Comparison of ENCODE assay signal across 8 cellular contexts in the genomic region with DNA sequence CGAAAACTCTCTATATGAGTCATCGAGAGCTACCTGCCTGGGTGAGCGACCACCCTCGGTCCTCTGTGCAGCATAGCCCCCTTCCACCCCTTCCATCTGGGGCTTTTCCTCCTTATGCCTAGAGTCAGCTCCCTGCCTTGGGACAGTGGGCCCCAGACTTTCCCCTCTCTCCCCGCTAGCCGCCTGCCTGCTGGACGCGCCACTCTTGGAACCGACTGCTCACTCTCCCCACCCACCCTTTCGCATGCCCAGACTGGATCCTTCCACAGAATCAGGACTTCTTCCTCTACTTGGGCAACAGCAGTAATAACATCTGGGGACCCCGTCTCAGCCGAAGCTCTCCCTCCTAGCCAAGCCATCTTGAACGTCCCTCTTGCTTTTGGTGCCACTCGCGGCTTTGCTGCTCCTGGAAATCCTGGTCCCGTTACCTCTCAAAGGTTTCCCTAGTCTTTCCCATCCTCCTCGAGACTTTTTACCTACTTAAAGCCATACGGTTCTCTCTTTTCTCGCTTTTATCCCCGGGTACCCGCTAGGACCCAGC. TPM values are rescaled to one million over a fixed set of nuclear protein-coding genes. Genes with fewer than 3 reads are reported as not detected.
DNase-seq lines count a peak whose midpoint lies in the region; ATAC-seq and TF ChIP-seq lines count a peak whose summit lies in the region.

No MANE protein-coding gene starts in this region.

- POLR2A ChIA-PET in HEK293T (lab: Yijun Ruan, JAX), result interaction anchor here (1.0 to 3.5 kb wide), 17 partner anchors 8 to 321 kb away, joined by 4 to 56 read pairs (median 9); a partner anchor contains a TSS

- ATAC-seq in activated T-helper 17 cell treated with anti-CD3 and anti-CD28 coated beads, Interleukin-2, amount 50 U/mL, for 72 hours (replicated peaks), result no peak
- peak; percentile 10 to 19 for ATAC-seq in left cardiac atrium
- peak; percentile 25 for ATAC-seq in sciatic nerve
- ATAC-seq in GM19324 (IDR thresholded peaks at IDR 0.05; ENCODE audit: low FRiP score, unreplicated experiment), result no peak
- no peak for ATAC-seq in HG02623 (IDR thresholded peaks at IDR 0.05; ENCODE audit: unreplicated experiment)

- no peaks in the 10 kb centered on the region for H3K9me3 Mint-ChIP-seq in activated T-helper 17 cell treated with anti-CD3 and anti-CD28 coated beads, Interleukin-2, amount 50 U/mL, for 72 hours

- peaks cover 0 to 21% (median 3%) of the 10 kb centered on the region in 11 experiments; a peak in 7 of 22 replicates for H4K20me1 ChIP-seq in BLaER1 treated with 17β-estradiol and CSF1 and Interleukin-3, amounts not matched to agents 10 nM and 100 nM

- no peaks in the 10 kb centered on the region for H3K27me3 Mint-ChIP-seq in activated T-helper 17 cell treated with anti-CD3 and anti-CD28 coated beads, Interleukin-2, amount 50 U/mL, for 72 hours

- H3K9me3 ChIP-seq in BLaER1 treated with 17β-estradiol and CSF1 and Interleukin-3, amounts not matched to agents 10 nM and 100 nM (replicated peaks in 1 of 11), result no peaks in the 10 kb centered on the region

- H3K36me3 Mint-ChIP-seq in activated T-helper 17 cell treated with anti-CD3 and anti-CD28 coated beads, Interleukin-2, amount 50 U/mL, for 72 hours (ENCODE audit: low read depth), result peaks cover 75% of the 10 kb centered on the region

- H3K4me1 Mint-ChIP-seq in activated T-helper 17 cell treated with anti-CD3 and anti-CD28 coated beads, Interleukin-2, amount 50 U/mL, for 72 hours, result peaks cover 48% of the 10 kb centered on the region

- peak overlapping the region; percentile 69 to 95 (median 87) for H3K27ac ChIP-seq in BLaER1 treated with 17β-estradiol and CSF1 and Interleukin-3, amounts not matched to agents 10 nM and 100 nM

- no peaks in the 10 kb centered on the region for H3K27me3 ChIP-seq in BLaER1 treated with 17β-estradiol and CSF1 and Interleukin-3, amounts not matched to agents 10 nM and 100 nM

- H3K4me3 Mint-ChIP-seq in activated T-helper 17 cell treated with anti-CD3 and anti-CD28 coated beads, Interleukin-2, amount 50 U/mL, for 72 hours, result peak overlapping the region; percentile 98

- CTCF ChIA-PET in HEK293T (lab: Yijun Ruan, JAX), result interaction anchor here (1.1 to 2.4 kb wide), 4 partner anchors 9 to 61 kb away, joined by 3 to 11 read pairs (median 5); a partner anchor contains a TSS

- peaks cover 36 to 44% (median 36%) of the 10 kb centered on the region in 11 experiments for H3K36me3 ChIP-seq in BLaER1 treated with 17β-estradiol and CSF1 and Interleukin-3, amounts not matched to agents 10 nM and 100 nM

- peak overlapping the region; percentile 76 to 98 (median 90) for H3K4me3 ChIP-seq in BLaER1 treated with 17β-estradiol and CSF1 and Interleukin-3, amounts not matched to agents 10 nM and 100 nM

- peak overlapping the region; percentile 85 to 96 (median 90) for H3K9ac ChIP-seq in BLaER1 treated with 17β-estradiol and CSF1 and Interleukin-3, amounts not matched to agents 10 nM and 100 nM

- H3K4me1 ChIP-seq in BLaER1 treated with 17β-estradiol and CSF1 and Interleukin-3, amounts not matched to agents 10 nM and 100 nM, result peaks cover 45 to 65% (median 59%) of the 10 kb centered on the region in 10 experiments

- DNase-seq in HEK293T (ENCODE audit: extremely low spot score), result peak; percentile 24
- no peak for DNase-seq in left cardiac atrium
- peak; percentile 65 for DNase-seq in sciatic nerve (ENCODE audit: low spot score)
- no peak for DNase-seq in kidney tubule cell (ENCODE audit: low spot score)

- peak overlapping the region; percentile 83 for H3K27ac Mint-ChIP-seq in activated T-helper 17 cell treated with anti-CD3 and anti-CD28 coated beads, Interleukin-2, amount 50 U/mL, for 72 hours

- intact Hi-C loops in left cardiac atrium (cut with DNase I) (loop anchor here (2.0 kb wide), 2 partner anchors 30 to 60 kb away; a partner anchor contains a TSS), sciatic nerve (cut with DNase I) (no loop called here)

- H3K4me2 ChIP-seq in BLaER1 treated with 17β-estradiol and CSF1 and Interleukin-3, amounts not matched to agents 10 nM and 100 nM, result peak overlapping the region; percentile 83 to 100 (median 96)

TF ChIP-seq in HEK293T, 16 proteins besides CTCF, POLR2A, EP300 and RAD21:
- no peak for TF ChIP-seq CTBP1 (IDR thresholded peaks at IDR 0.05; ENCODE audit: borderline replicate concordance)
- TF ChIP-seq, protein P1, sequence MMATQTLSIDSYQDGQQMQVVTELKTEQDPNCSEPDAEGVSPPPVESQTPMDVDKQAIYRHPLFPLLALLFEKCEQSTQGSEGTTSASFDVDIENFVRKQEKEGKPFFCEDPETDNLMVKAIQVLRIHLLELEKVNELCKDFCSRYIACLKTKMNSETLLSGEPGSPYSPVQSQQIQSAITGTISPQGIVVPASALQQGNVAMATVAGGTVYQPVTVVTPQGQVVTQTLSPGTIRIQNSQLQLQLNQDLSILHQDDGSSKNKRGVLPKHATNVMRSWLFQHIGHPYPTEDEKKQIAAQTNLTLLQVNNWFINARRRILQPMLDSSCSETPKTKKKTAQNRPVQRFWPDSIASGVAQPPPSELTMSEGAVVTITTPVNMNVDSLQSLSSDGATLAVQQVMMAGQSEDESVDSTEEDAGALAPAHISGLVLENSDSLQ (IDR thresholded peaks at IDR 0.05), result no peak
- no peak for TF ChIP-seq HDGF (IDR thresholded peaks at IDR 0.05; ENCODE audit: borderline replicate concordance)
- no peak for TF ChIP-seq TARDBP (IDR thresholded peaks at IDR 0.05)
- no peak for TF ChIP-seq NFRKB (IDR thresholded peaks at IDR 0.05)
- TF ChIP-seq ZNF384 (IDR thresholded peaks at IDR 0.05), result no peak
- no peak for TF ChIP-seq SP1 (IDR thresholded peaks at IDR 0.05)
- no peak for TF ChIP-seq SUZ12 (IDR thresholded peaks at IDR 0.05)
- TF ChIP-seq ELF4 (IDR thresholded peaks at IDR 0.05), result no peak
- TF ChIP-seq BHLHE40 (IDR thresholded peaks at IDR 0.05; ENCODE audit: borderline replicate concordance), result no peak

RNA-seq across cellular contexts. Expression of a gene that starts 0.7 kb away (rescaled TPM):
- total RNA-seq in activated T-helper 17 cell treated with anti-CD3 and anti-CD28 coated beads, Interleukin-2, amount 50 U/mL, for 72 hours, result 100 to 1,000 TPM; 234 to 236 TPM
- total RNA-seq in left cardiac atrium (10 to 100 TPM; 54.1 to 63.9 TPM), sciatic nerve (85.9 TPM)

RNA-seq across cellular contexts. Expression of a gene that starts 10.7 kb away (rescaled TPM):
- 1 to 10 TPM; 7.8 to 8.0 TPM for total RNA-seq in activated T-helper 17 cell treated with anti-CD3 and anti-CD28 coated beads, Interleukin-2, amount 50 U/mL, for 72 hours
- total RNA-seq in left cardiac atrium, result 1 to 10 TPM; 6.6 to 7.6 TPM
- 9.0 TPM for total RNA-seq in sciatic nerve

RNA-seq across cellular contexts. Expression of a gene that starts 12.3 kb away (rescaled TPM):
- 1,000 to 10,000 TPM; 4,564 to 4,582 TPM for total RNA-seq in activated T-helper 17 cell treated with anti-CD3 and anti-CD28 coated beads, Interleukin-2, amount 50 U/mL, for 72 hours
- total RNA-seq in left cardiac atrium (1,000 to 10,000 TPM; 2,192 to 2,337 TPM), sciatic nerve (2,818 TPM)

RNA-seq across cellular contexts. Expression of a gene that starts 23.6 kb away (rescaled TPM):
- total RNA-seq in activated T-helper 17 cell treated with anti-CD3 and anti-CD28 coated beads, Interleukin-2, amount 50 U/mL, for 72 hours, result 100 to 1,000 TPM in 1 of 2 donors, 10 to 100 TPM in 1; 96.9 to 114 TPM
- 10 to 100 TPM; 40.5 to 42.5 TPM for total RNA-seq in left cardiac atrium
- total RNA-seq in sciatic nerve, result 40.0 TPM

RNA-seq across cellular contexts. Expression of a gene that starts 24.4 kb away (rescaled TPM):
- total RNA-seq in activated T-helper 17 cell treated with anti-CD3 and anti-CD28 coated beads, Interleukin-2, amount 50 U/mL, for 72 hours, result 100 to 1,000 TPM; 213 to 427 TPM
- total RNA-seq in left cardiac atrium (10 to 100 TPM; 60.4 to 83.9 TPM), sciatic nerve (79.6 TPM)

Comparison
In these comparisons a context has a peak if more than half of its experiments do, and no peak if none do; other contexts are left out.
1. DNase-seq: peak in HEK293T (single experiment) and sciatic nerve (single experiment); none in left cardiac atrium (single experiment) and kidney tubule cell (single experiment).
2. ATAC-seq: peak in left cardiac atrium (2 of 2) and sciatic nerve (single experiment); none in activated T-helper 17 cell treated with anti-CD3 and anti-CD28 coated beads, Interleukin-2, amount 50 U/mL, for 72 hours (single experiment), GM19324 (single experiment) and HG02623 (single experiment).